8 cellular contexts compared by ENCODE assay signal in genomic region chr16:71883849-71884638, GRCh38.
DNase-seq lines count a peak whose midpoint lies in the region; ATAC-seq and TF ChIP-seq lines count a peak whose summit lies in the region.

ZNF821 (minus strand) TSS chr16:71884182; CDS start chr16:71879946, 4,236 bp downstream.

- in situ Hi-C loops in astrocyte of the cerebellum (cut with HindIII; ENCODE audit: low sequenced_read_pairs) = no loop called here

- TF ChIP-seq CTCF in GM12864 (IDR thresholded peaks at IDR 0.05; ENCODE audit: low read depth, low read length, missing control alignments) (no peak), HFF-Myc (IDR thresholded peaks at IDR 0.05; ENCODE audit: low read depth, low read length, missing control alignments) (no peak), astrocyte of the cerebellum (IDR thresholded peaks at IDR 0.05; ENCODE audit: low read depth, low read length, missing control alignments) (peak; percentile 51), retinal pigment epithelial cell (conservative IDR thresholded peaks at IDR 0.05; ENCODE audit: low read depth, low read length) (peak; percentile 39)

- no peak for DNase-seq in GM12864 (ENCODE audit: low read depth)
- DNase-seq in HFF-Myc (ENCODE audit: extremely low read depth, low read depth) = peak; percentile 19
- DNase-seq in NCI-H1105 (lab: John Stamatoyannopoulos, UW) = peak; percentile 75
- peak; percentile 79 for DNase-seq in T-helper 9 cell
- peak; percentile 28 for DNase-seq in astrocyte of the cerebellum (ENCODE audit: low read depth)
- DNase-seq in hippocampal formation (lab: John Stamatoyannopoulos, UW) = peak; percentile 38 to 57
- DNase-seq in retinal pigment epithelial cell (ENCODE audit: low read depth) = no peak

- no peak for ATAC-seq in GM18858 (IDR thresholded peaks at IDR 0.05; ENCODE audit: unreplicated experiment)

- peak within 1 kb of the TSS; percentile 68 for H3K4me3 ChIP-seq in GM12864 (ENCODE audit: low read depth, low read length)
- H3K4me3 ChIP-seq in HFF-Myc (replicated peaks; ENCODE audit: low read depth, low read length) = peak within 1 kb of the TSS; percentile 63
- peak within 1 kb of the TSS; percentile 56 for H3K4me3 ChIP-seq in astrocyte of the cerebellum (ENCODE audit: low read depth, low read length)
- peak within 1 kb of the TSS; percentile 81 for H3K4me3 ChIP-seq in retinal pigment epithelial cell (ENCODE audit: low read length)

Comparison
In these comparisons a context has a peak if more than half of its experiments do, and no peak if none do; other contexts are left out.
1. DNase-seq: peak in HFF-Myc (single experiment), NCI-H1105 (single experiment), T-helper 9 cell (single experiment), astrocyte of the cerebellum (single experiment) and hippocampal formation (2 of 2); none in GM12864 (single experiment) and retinal pigment epithelial cell (single experiment).
2. CTCF ChIP-seq: peak in astrocyte of the cerebellum (single experiment) and retinal pigment epithelial cell (single experiment); none in GM12864 (single experiment) and HFF-Myc (single experiment).
3. Peak in every context shown above with its lines, with median percentiles within 50 percentile points of each other: H3K4me3 ChIP-seq.